ENCODE assay signal across 19 cellular contexts in the genomic region with DNA sequence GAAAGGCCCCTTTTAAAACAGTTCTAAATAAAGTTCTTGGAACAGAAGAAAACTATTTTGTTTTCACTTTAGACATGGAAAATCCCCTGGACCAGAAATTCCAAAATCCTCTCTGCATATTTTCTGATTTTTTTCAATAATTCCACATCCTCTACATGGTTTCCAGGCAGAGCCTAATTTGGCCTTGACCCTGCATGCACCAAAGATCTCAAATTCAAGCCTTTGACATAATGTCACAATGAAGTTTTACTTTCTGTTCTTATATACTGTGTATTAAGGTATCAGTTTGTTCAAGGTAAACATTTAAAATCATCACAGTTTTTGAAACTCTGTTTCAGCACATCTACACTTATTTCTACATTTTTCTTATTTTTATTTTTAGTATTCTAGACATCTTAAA.
"Had no signal": no experiment of that assay in that cellular context is flagged by ENCODE, and none has a peak within 500 bp of the region (broad histone marks: within the 10 kb centered on the region; RNA-seq: fewer than 3 reads in every experiment).

No MANE protein-coding gene starts in this region.

- FAIRE-seq: endothelial cell of umbilical vein, islet of Langerhans had no signal

- ATAC-seq: activated CD8-positive, alpha-beta T cell treated with anti-CD3 and anti-CD28 coated beads for 36 hours; activated naive CD8-positive, alpha-beta T cell treated with anti-CD3 and anti-CD28 coated beads, Interleukin-2, amount 50 U/mL, for 24 hours; stimulated activated naive CD8-positive, alpha-beta T cell treated with anti-CD3 and anti-CD28 coated beads, Interleukin-15, amount 100 ng/mL, for 72 hours had no signal

- DNase-seq: activated CD4-positive, alpha-beta T cell treated with anti-CD3 and anti-CD28 coated beads, Interleukin-2, amount 10 ng/mL, durations not matched to agents 24 days and 14 days; activated CD8-positive, alpha-beta T cell treated with anti-CD3 and anti-CD28 coated beads for 36 hours; activated effector memory CD4-positive, alpha-beta T cell treated with Interleukin-2 at 50 U/mL for 16 hours; activated naive CD4-positive, alpha-beta T cell treated with anti-CD3 and anti-CD28 coated beads, Interleukin-2, amount 10 ng/mL, durations not matched to agents 7 days and 5 days; activated naive CD8-positive, alpha-beta T cell treated with anti-CD3 and anti-CD28 coated beads, Interleukin-2, amount 50 U/mL, for 24 hours; activated T-cell treated with anti-CD3 and anti-CD28 coated beads, Interleukin-2, amount 50 U/mL, for 24 hours; anterior cingulate cortex; cerebellar nuclear complex; effector CD8-positive, alpha-beta T cell; hippocampal formation; midbrain; nucleus accumbens; posterior cingulate gyrus; retina; stimulated activated CD4-positive, alpha-beta T cell treated with anti-CD3 and anti-CD28 coated beads, Interleukin-15, amount 100 ng/mL, for 24 hours; stimulated activated CD4-positive, alpha-beta T cell treated with anti-CD3 and anti-CD28 coated beads, Interleukin-2, amount 100 ng/mL, for 48 hours; stimulated activated naive CD8-positive, alpha-beta T cell treated with anti-CD3 and anti-CD28 coated beads, Interleukin-15, amount 100 ng/mL, for 72 hours had no signal
